Comparison of ENCODE assay signal across 8 cellular contexts in genomic region chr11:111417766-111418435, GRCh38. TPM values are rescaled to one million over a fixed set of nuclear protein-coding genes. Genes with fewer than 3 reads are reported as not detected.
DNase-seq lines count a peak whose midpoint lies in the region; ATAC-seq and TF ChIP-seq lines count a peak whose summit lies in the region.

No MANE protein-coding gene starts in this region.

- DNase-seq in H4 (ENCODE audit: low spot score) (peak; percentile 91), Peyer's patch (peak in 2 of 3 donors; percentile 73 to 80), heart left ventricle (peak in 3 of 5 donors; percentile 40 to 68 (median 50)), stomach (no peak), globus pallidus (ENCODE audit: low spot score) (no peak), NCI-H146 treated with DMSO at 0.1 percent for 48 hours (lab: John Stamatoyannopoulos, UW; ENCODE audit: unreplicated experiment) (no peak), A172 (ENCODE audit: low spot score) (no peak)

- H3K36me3 ChIP-seq in Peyer's patch (no peaks in the 10 kb centered on the region), heart left ventricle (no peaks in the 10 kb centered on the region), stomach (no peaks in the 10 kb centered on the region)

- peak overlapping the region; percentile 38; the same call in 1 of the 2 replicates for H3K4me3 ChIP-seq in GM08714 (ENCODE audit: low read length)
- no peak overlapping the region for H3K4me3 ChIP-seq in Peyer's patch
- H3K4me3 ChIP-seq in heart left ventricle: no peak overlapping the region
- H3K4me3 ChIP-seq in stomach: no peak overlapping the region

- H3K27ac ChIP-seq in Peyer's patch (peak overlapping the region; percentile 50 to 83 (median 72)), heart left ventricle (peak overlapping the region in 1 of 12 donors; percentile 78), stomach (peak overlapping the region in 4 of 5 donors; percentile 52 to 76 (median 74))

- WGBS in heart left ventricle, 4 donors: 48 to 56% (median 53%) methylated on average over 10 of the region's 10 CpGs
- WGBS in stomach, 5 donors: 33 to 37% (median 35%) methylated on average over 9 to 10 of the region's 10 CpGs

- TF ChIP-seq EP300 in stomach (IDR thresholded peaks at IDR 0.05): no peak

- ATAC-seq in heart left ventricle: peak; percentile 59 to 88 (median 68)

- TF ChIP-seq POLR2A in Peyer's patch (IDR thresholded peaks at IDR 0.05) (no peak), heart left ventricle (IDR thresholded peaks at IDR 0.05) (no peak), stomach (IDR thresholded peaks at IDR 0.05) (no peak)

- peaks cover 0 to 35% (median 21%) of the 10 kb centered on the region in 4 donors for H3K4me1 ChIP-seq in Peyer's patch
- peaks cover 0 to 27% (median 14%) of the 10 kb centered on the region in 12 donors for H3K4me1 ChIP-seq in heart left ventricle
- H3K4me1 ChIP-seq in stomach: peaks cover 36 to 46% (median 37%) of the 10 kb centered on the region in 4 donors

- TF ChIP-seq CTCF in Peyer's patch (IDR thresholded peaks at IDR 0.05) (no peak), heart left ventricle (IDR thresholded peaks at IDR 0.05) (no peak), stomach (IDR thresholded peaks at IDR 0.05) (no peak)

- H3K27me3 ChIP-seq in Peyer's patch: no peaks in the 10 kb centered on the region
- peaks cover 0 to under 1% (median 0%) of the 10 kb centered on the region in 9 donors for H3K27me3 ChIP-seq in heart left ventricle
- no peaks in the 10 kb centered on the region for H3K27me3 ChIP-seq in stomach

- H3K9me3 ChIP-seq in Peyer's patch (no peaks in the 10 kb centered on the region), heart left ventricle (no peaks in the 10 kb centered on the region), stomach (no peaks in the 10 kb centered on the region)

- intact Hi-C loops in heart left ventricle (cut with DNase I): loop anchor here in 1 of 10 donors (5.0 kb wide), 1 partner anchor 121 kb away; the partner anchor contains the start of gene POU2AF3
- intact Hi-C loops in stomach (cut with DNase I; ENCODE audit: low total_unique reads): no loop called here

RNA-seq across cellular contexts. Expression of gene POU2AF1, which starts 38.8 kb away (rescaled TPM):
- total RNA-seq in H4 (2014; rRNA removed; shearing (Covaris generic)): not detected in 2 replicates
- 10 to 100 TPM in 1 of 4 donors, 1 to 10 TPM in 3; 5.0 to 33.0 (median 5.4) TPM for total RNA-seq in Peyer's patch
- 1 to 10 TPM in 1 of 9 donors, under 1 TPM in 2, not detected in 6; 0.20 to 1.3 (median 0.28) TPM for total RNA-seq in heart left ventricle
- polyA plus RNA-seq in heart left ventricle: under 1 TPM in 1 of 2 donors, not detected in 1; 0.07 TPM
- total RNA-seq in stomach: 10 to 100 TPM in 2 of 5 donors, 1 to 10 TPM in 2, not detected in 1; 2.8 to 43.2 (median 14.8) TPM
- polyA plus RNA-seq in stomach: 10 to 100 TPM in 1 of 3 donors, 1 to 10 TPM in 2; 7.0 to 12.3 (median 8.8) TPM
- not detected in 2 replicates for total RNA-seq in A172 (2014; rRNA removed; shearing (Covaris generic))

Comparison
In these comparisons a context has a peak if more than half of its experiments do, and no peak if none do; other contexts are left out.
1. DNase-seq: peak in H4 (single experiment), Peyer's patch (2 of 3) and heart left ventricle (3 of 5); none in stomach (single experiment), globus pallidus (single experiment), NCI-H146 treated with DMSO at 0.1 percent for 48 hours (single experiment) and A172 (single experiment).